In genomic region chr15:96619171-96619570, GRCh38 we compare ENCODE assay signal across 22 cellular contexts.
DNase-seq lines count a peak whose midpoint lies in the region; ATAC-seq and TF ChIP-seq lines count a peak whose summit lies in the region.
"Had no signal": no experiment of that assay in that cellular context is flagged by ENCODE, and none has a peak within 500 bp of the region (broad histone marks: within the 10 kb centered on the region; RNA-seq: fewer than 3 reads in every experiment).

No MANE protein-coding gene starts in this region.

- peaks cover 7% of the 10 kb centered on the region for H3K9me3 Mint-ChIP-seq in WTC11

- H3K4me3 Mint-ChIP-seq in WTC11 = no peak overlapping the region
- H3K4me3 Mint-ChIP-seq: CD4-positive, CD25-positive, alpha-beta regulatory T cell; HFFc6 had no signal

- POLR2A ChIA-PET in WTC11 (lab: Charles Lee) = no interaction called here

- DNase-seq in ELF-1 (ENCODE audit: low read depth, low spot score) = peak; percentile 3
- DNase-seq in WTC11 (ENCODE audit: low spot score) = no peak
- DNase-seq in islet precursor cell = peak; percentile 57
- DNase-seq in left lung = no peak
- DNase-seq in activated effector memory CD4-positive, alpha-beta T cell treated with Interleukin-2 at 50 U/mL for 16 hours = no peak
- no peak for DNase-seq in NCI-H1930 (lab: John Stamatoyannopoulos, UW)
- no peak for DNase-seq in amygdala (lab: John Stamatoyannopoulos, UW)
- DNase-seq: CD4-positive, CD25-positive, alpha-beta regulatory T cell; COR-L47; DND-41; HFFc6; KG1; NCI-H1105; NCI-H2081; NCI-H2171 treated with DMSO at 0.1 percent for 48 hours; NCI-H446 treated with DMSO at 0.1 percent for 48 hours; NCI-H748 treated with DMSO at 0.1 percent for 48 hours; NK-92 treated with Interleukin-12 subunit alpha and Interleukin-12 subunit beta, amount 100 ng/mL, for 24 hours; T-helper 1 cell had no signal

- H3K4me1 Mint-ChIP-seq in WTC11 = peaks cover 29% of the 10 kb centered on the region
- H3K4me1 Mint-ChIP-seq: CD4-positive, CD25-positive, alpha-beta regulatory T cell had no signal

- H3K9me3 ChIP-seq in HUES64 (ENCODE audit: insufficient read depth, low read depth, low read length) (0 out of 2 replicates have a peak, but pooled peaks cover 3% of the 10 kb centered on the region), left lung (peaks cover 0 to 5% of the 10 kb centered on the region in 2 donors)
- H3K9me3 ChIP-seq: A549 had no signal

- H3K36me3 ChIP-seq in HUES64 (ENCODE audit: insufficient read depth, low read length) (no peaks in the 10 kb centered on the region), left lung (no peaks in the 10 kb centered on the region)

- WGBS in HUES64 = 38% methylated on average over 6 of the region's 6 CpGs

- H3K27me3 ChIP-seq in HUES64 (ENCODE audit: insufficient read depth, low read length) = no peaks in the 10 kb centered on the region
- peaks cover 0 to 15% of the 10 kb centered on the region in 2 donors for H3K27me3 ChIP-seq in left lung

- no peaks in the 10 kb centered on the region for H3K27me3 Mint-ChIP-seq in WTC11 (ENCODE audit: low read depth)

- H3K4me1 ChIP-seq in HUES64 (ENCODE audit: insufficient read depth, low read length) = peaks cover 12% of the 10 kb centered on the region
- H3K4me1 ChIP-seq in left lung = no peaks in the 10 kb centered on the region
- H3K4me1 ChIP-seq: A549 had no signal

- no peak overlapping the region for H3K9ac ChIP-seq in HUES64 (ENCODE audit: low read depth, low read length)

- H3K4me3 ChIP-seq in HUES64 (ENCODE audit: low read length) = no peak overlapping the region
- no peak overlapping the region for H3K4me3 ChIP-seq in left lung
- H3K4me3 ChIP-seq: A549 had no signal

- TF ChIP-seq CTCF in WTC11 (IDR thresholded peaks at IDR 0.05) (no peak), left lung (IDR thresholded peaks at IDR 0.05) (no peak)

- H3K27ac ChIP-seq in HUES64 (ENCODE audit: low read depth, low read length) (peak overlapping the region; percentile 26; the same call in 1 of the 2 replicates), left lung (no peak overlapping the region)
- H3K27ac ChIP-seq: A549 had no signal

- no peak overlapping the region for H3K27ac Mint-ChIP-seq in WTC11
- H3K27ac Mint-ChIP-seq: CD4-positive, CD25-positive, alpha-beta regulatory T cell; HFFc6 had no signal

- peaks cover 6% of the 10 kb centered on the region for H3K36me3 Mint-ChIP-seq in WTC11
- H3K36me3 Mint-ChIP-seq: CD4-positive, CD25-positive, alpha-beta regulatory T cell had no signal

- ATAC-seq in WTC11 = peak; percentile 76
- no peak for ATAC-seq in left lung
- ATAC-seq: A549, Panc1 had no signal

- CTCF ChIA-PET in WTC11 (lab: Charles Lee) = interaction anchor here (0.6 kb wide), 2 partner anchors 257 to 329 kb away, joined by 3 read pairs; no protein-coding TSS in a partner anchor

- intact Hi-C loops in left lung (cut with DNase I) = no loop called here

TF ChIP-seq in WTC11, 78 proteins besides CTCF, POLR2A, EP300 and RAD21:
- TF ChIP-seq ZNF263 (CRISPR knock-in tag; IDR thresholded peaks at IDR 0.05; ENCODE audit: low read depth) = no peak

Comparison
In these comparisons a context has a peak if more than half of its experiments do, and no peak if none do; other contexts are left out.
1. DNase-seq: peak in ELF-1 (single experiment) and islet precursor cell (single experiment); none in WTC11 (single experiment), left lung (0 of 2), activated effector memory CD4-positive, alpha-beta T cell treated with Interleukin-2 at 50 U/mL for 16 hours (single experiment), NCI-H1930 (0 of 2) and amygdala (0 of 56).